24 cellular contexts compared by ENCODE assay signal in genomic region chr18:36673452-36673851, GRCh38.
DNase-seq lines count a peak whose midpoint lies in the region; ATAC-seq, FAIRE-seq and TF ChIP-seq lines count a peak whose summit lies in the region.
"Had no signal": no experiment of that assay in that cellular context is flagged by ENCODE, and none has a peak within 500 bp of the region (broad histone marks: within the 10 kb centered on the region; RNA-seq: fewer than 3 reads in every experiment).

No MANE protein-coding gene starts in this region.

- no peak overlapping the region for H3K18ac ChIP-seq in mesenchymal stem cell (ENCODE audit: low read depth in 1 of 2, low read length in 2 of 2)

- no peak overlapping the region for H4K8ac ChIP-seq in mesenchymal stem cell (ENCODE audit: low read length)

- H3K9me2 ChIP-seq in Loucy (replicated peaks; ENCODE audit: low read depth, low read length), result no peaks in the 10 kb centered on the region

- H3K4me1 Mint-ChIP-seq in CD8-positive, alpha-beta T cell (ENCODE audit: low read depth), result no peaks in the 10 kb centered on the region
- H3K4me1 Mint-ChIP-seq: neural crest cell had no signal

- H3K27me3 ChIP-seq in Loucy (ENCODE audit: insufficient read depth, low read length, poor library complexity, severe bottlenecking) (no peaks in the 10 kb centered on the region), K562 (ENCODE audit: control insufficient read depth in 2 of 2, insufficient read depth in 2 of 2, low read length in 2 of 2) (no peaks in the 10 kb centered on the region), mesenchymal stem cell (ENCODE audit: control insufficient read depth in 1 of 2, insufficient read depth in 1 of 2, low read length in 2 of 2) (no peaks in the 10 kb centered on the region)
- H3K27me3 ChIP-seq in CD8-positive, alpha-beta T cell (ENCODE audit: insufficient read depth, low read length), result peaks cover 3% of the 10 kb centered on the region
- H3K27me3 ChIP-seq: left lung, Peyer's patch had no signal

- FAIRE-seq in A549 (lab: Jason Lieb, UNC), result no peak
- no peak for FAIRE-seq in K562 (lab: Jason Lieb, UNC)

- H2BK120ac ChIP-seq in mesenchymal stem cell (ENCODE audit: low read depth, low read length), result no peak overlapping the region

- no peak for DNase-seq in A549 (ENCODE audit: low read depth in 1 of 2, low spot score in 1 of 2)
- no peak for DNase-seq in K562 (ENCODE audit: extremely low read depth in 1 of 4, low spot score in 3 of 4)
- no peak for DNase-seq in mesenchymal stem cell
- DNase-seq in NCI-H526 treated with DMSO at 0.1 percent for 48 hours (lab: John Stamatoyannopoulos, UW), result no peak
- DNase-seq in CD8-positive, alpha-beta T cell, result no peak
- DNase-seq: activated CD4-positive, CD25-positive, alpha-beta regulatory T cell treated with anti-CD3 and anti-CD28 coated beads, Interleukin-2, amount 50 U/mL, for 72 hours; activated CD8-positive, alpha-beta memory T cell treated with anti-CD3 and anti-CD28 coated beads for 24 hours; activated T-cell treated with anti-CD3 and anti-CD28 coated beads, Interleukin-2, amount 50 U/mL, for 48 hours; DMS 273 treated with DMSO at 0.1 percent for 48 hours; GDM1; GOT3; left lung; mucosa of descending colon; NCI-H1092; NCI-H2029; Peyer's patch; T1000 had no signal

- H3F3A ChIP-seq in Loucy (ENCODE audit: low read depth), result no peaks in the 10 kb centered on the region

- TF ChIP-seq POLR2A in A549 (IDR thresholded peaks at IDR 0.05; ENCODE audit: low read length) (no peak), K562 (conservative IDR thresholded peaks at IDR 0.05) (no peak)

- H3K23ac ChIP-seq in mesenchymal stem cell (ENCODE audit: low read length in 2 of 2), result no peak overlapping the region

- TF ChIP-seq CTCF in A549 (IDR thresholded peaks at IDR 0.05) (no peak), Loucy (conservative IDR thresholded peaks at IDR 0.05; ENCODE audit: low read length) (no peak), K562 (IDR thresholded peaks at IDR 0.05 in 2 of 3, conservative IDR thresholded peaks at IDR 0.05 in 1 of 3; ENCODE audit: insufficient read depth in 2 of 3, low read depth in 1 of 3, low read length in 3 of 3) (no peak)
- TF ChIP-seq CTCF in CD8-positive, alpha-beta T cell (IDR thresholded peaks at IDR 0.05), result no peak

- POLR2A ChIA-PET in A549 (lab: Yijun Ruan, JAX) (no interaction called here), K562 (lab: Yijun Ruan, JAX) (no interaction called here)
- POLR2A ChIA-PET in CD8-positive, alpha-beta T cell (lab: Charles Lee), result no interaction called here

- no peak overlapping the region for H2BK5ac ChIP-seq in mesenchymal stem cell (ENCODE audit: low read depth, low read length, poor library complexity, severe bottlenecking)

- H4K91ac ChIP-seq in mesenchymal stem cell (ENCODE audit: low read length), result no peak overlapping the region

- H3K4me2 ChIP-seq in A549 (peak overlapping the region; percentile 68), Loucy (ENCODE audit: low read depth, low read length, poor library complexity, severe bottlenecking) (no peak overlapping the region), K562 (ENCODE audit: insufficient read depth, low read length) (no peak overlapping the region), mesenchymal stem cell (ENCODE audit: low read length, poor library complexity, severe bottlenecking) (no peak overlapping the region)
- H3K4me2 ChIP-seq: KMS-11 had no signal

- H3K27ac ChIP-seq in A549, result 0 out of 6 replicates have a peak overlapping the region, but pooled peaks of 1 of the 2 experiments have one; percentile 48
- no peak overlapping the region for H3K27ac ChIP-seq in K562 (ENCODE audit: extremely low read depth, low read depth, low read length)
- H3K27ac ChIP-seq in mesenchymal stem cell (ENCODE audit: low read length, poor library complexity, severe bottlenecking), result no peak overlapping the region
- H3K27ac ChIP-seq in CD8-positive, alpha-beta T cell (ENCODE audit: low read depth, low read length), result no peak overlapping the region
- H3K27ac ChIP-seq: KMS-11, Peyer's patch had no signal

- no peak overlapping the region for H3K4ac ChIP-seq in mesenchymal stem cell (ENCODE audit: low read depth in 1 of 2, low read length in 2 of 2)

- H2BK15ac ChIP-seq in mesenchymal stem cell (ENCODE audit: low read depth, poor library complexity, severe bottlenecking), result no peak overlapping the region

- H3K79me1 ChIP-seq in mesenchymal stem cell (replicated peaks; ENCODE audit: low read length, poor library complexity, severe bottlenecking), result peaks cover 2% of the 10 kb centered on the region

- no peaks in the 10 kb centered on the region for H3K9me3 Mint-ChIP-seq in CD8-positive, alpha-beta T cell
- H3K9me3 Mint-ChIP-seq: activated naive CD4-positive, alpha-beta T cell treated with anti-CD3 and anti-CD28 coated beads, Interleukin-2, amount 50 U/mL, for 24 hours had no signal

- H3K9me1 ChIP-seq in K562 (ENCODE audit: control insufficient read depth, insufficient read depth, low read length), result no peaks in the 10 kb centered on the region

- H3K36me3 ChIP-seq in Loucy (ENCODE audit: insufficient read depth, low read length) (no peaks in the 10 kb centered on the region), K562 (ENCODE audit: control insufficient read depth, insufficient read depth, low read length) (no peaks in the 10 kb centered on the region), mesenchymal stem cell (ENCODE audit: control insufficient read depth in 1 of 2, insufficient read depth in 2 of 2, low read depth in 1 of 2, low read length in 2 of 2) (peaks cover 0 to 7% of the 10 kb centered on the region in 2 experiments)
- no peaks in the 10 kb centered on the region for H3K36me3 ChIP-seq in CD8-positive, alpha-beta T cell (ENCODE audit: insufficient read depth, low read length)
- H3K36me3 ChIP-seq: left lung, Peyer's patch had no signal

- 0 out of 3 replicates have a peak, but pooled peaks cover 3% of the 10 kb centered on the region for H3K9me3 ChIP-seq in A549
- peaks cover 7% of the 10 kb centered on the region; the same call in 1 of the 2 replicates for H3K9me3 ChIP-seq in Loucy (ENCODE audit: insufficient read depth, low read depth, low read length)
- H3K9me3 ChIP-seq in K562 (replicated peaks; ENCODE audit: control insufficient read depth, insufficient read depth, low read depth, low read length), result no peaks in the 10 kb centered on the region
- H3K9me3 ChIP-seq in mesenchymal stem cell (ENCODE audit: control insufficient read depth, low read length), result peaks cover 6% of the 10 kb centered on the region
- no peaks in the 10 kb centered on the region for H3K9me3 ChIP-seq in CD8-positive, alpha-beta T cell (ENCODE audit: low read length)
- H3K9me3 ChIP-seq: mucosa of descending colon had no signal

- H2AFZ ChIP-seq in Loucy (ENCODE audit: low read length) (0 out of 2 replicates have a peak overlapping the region, but pooled peaks have one; percentile 69), K562 (ENCODE audit: low read depth, low read length) (no peak overlapping the region), mesenchymal stem cell (ENCODE audit: low read depth, low read length) (no peak overlapping the region)

- no peak overlapping the region for H3K9ac ChIP-seq in Loucy (ENCODE audit: low read depth, low read length, poor library complexity, severe bottlenecking)
- H3K9ac ChIP-seq in K562 (ENCODE audit: insufficient read depth in 1 of 2, low read depth in 2 of 2, low read length in 2 of 2), result no peak overlapping the region
- H3K9ac ChIP-seq in mesenchymal stem cell (ENCODE audit: low read length), result peak overlapping the region; percentile 89
- H3K9ac ChIP-seq: KMS-11 had no signal

- no peak overlapping the region for H2BK12ac ChIP-seq in mesenchymal stem cell (ENCODE audit: low read length in 2 of 2)

- H3K27ac Mint-ChIP-seq in CD8-positive, alpha-beta T cell, result no peak overlapping the region
- H3K27ac Mint-ChIP-seq: activated naive CD4-positive, alpha-beta T cell treated with anti-CD3 and anti-CD28 coated beads, Interleukin-2, amount 50 U/mL, for 24 hours had no signal

- H3K36me3 Mint-ChIP-seq in CD8-positive, alpha-beta T cell, result no peaks in the 10 kb centered on the region
- H3K36me3 Mint-ChIP-seq: activated naive CD4-positive, alpha-beta T cell treated with anti-CD3 and anti-CD28 coated beads, Interleukin-2, amount 50 U/mL, for 24 hours had no signal

- peaks cover 10% of the 10 kb centered on the region; the same call in 2 of the 3 replicates for H3K4me1 ChIP-seq in A549
- H3K4me1 ChIP-seq in Loucy (ENCODE audit: insufficient read depth, low read length, poor library complexity, severe bottlenecking), result peaks cover 11% of the 10 kb centered on the region
- H3K4me1 ChIP-seq in K562 (replicated peaks in 1 of 2; ENCODE audit: control insufficient read depth in 2 of 2, insufficient read depth in 2 of 2, low read length in 2 of 2), result no peaks in the 10 kb centered on the region
- H3K4me1 ChIP-seq in mesenchymal stem cell (ENCODE audit: control insufficient read depth, insufficient read depth, low read depth, low read length), result peaks cover 2% of the 10 kb centered on the region
- H3K4me1 ChIP-seq in CD8-positive, alpha-beta T cell (ENCODE audit: insufficient read depth, low read length), result no peaks in the 10 kb centered on the region

- TF ChIP-seq EP300 in A549 (IDR thresholded peaks at IDR 0.05) (no peak), K562 (IDR thresholded peaks at IDR 0.05; ENCODE audit: low read length) (no peak)

- no peak overlapping the region for H3K4me3 Mint-ChIP-seq in CD8-positive, alpha-beta T cell
- H3K4me3 Mint-ChIP-seq: activated naive CD4-positive, alpha-beta T cell treated with anti-CD3 and anti-CD28 coated beads, Interleukin-2, amount 50 U/mL, for 24 hours; neural crest cell had no signal

- H2AK5ac ChIP-seq in mesenchymal stem cell (ENCODE audit: low read length, severe bottlenecking), result no peak overlapping the region

- WGBS in A549 (ENCODE audit: missing lambda C conversion rate), result 61% methylated on average over 3 of the region's 3 CpGs
- 0% methylated on average over 3 of the region's 3 CpGs for WGBS in K562 (ENCODE audit: insufficient coverage, low coverage, missing lambda C conversion rate)
- WGBS in mesenchymal stem cell, result 95% methylated on average over 2 of the region's 3 CpGs

- H4K20me1 ChIP-seq in Loucy (ENCODE audit: insufficient read depth, low read length, poor library complexity, severe bottlenecking) (no peaks in the 10 kb centered on the region), K562 (replicated peaks; ENCODE audit: control insufficient read depth, insufficient read depth, low read length) (no peaks in the 10 kb centered on the region)

- intact Hi-C loops in K562 (cut with micrococcal nuclease), result no loop called here
- intact Hi-C loops in CD8-positive, alpha-beta T cell (cut with DNase I, micrococcal nuclease), result no loop called here

- peaks cover 12% of the 10 kb centered on the region for H3K27me3 Mint-ChIP-seq in CD8-positive, alpha-beta T cell (ENCODE audit: low read depth)

- no peak overlapping the region for H3K14ac ChIP-seq in mesenchymal stem cell (ENCODE audit: low read length in 2 of 2)

- H3K79me2 ChIP-seq in Loucy (ENCODE audit: insufficient read depth, low read length) (no peaks in the 10 kb centered on the region), K562 (ENCODE audit: control insufficient read depth, insufficient read depth, low read length) (no peaks in the 10 kb centered on the region)

- in situ Hi-C loops in K562 (cut with MboI), result no loop called here

- TF ChIP-seq RAD21 in A549 (conservative IDR thresholded peaks at IDR 0.05 in 1 of 2, IDR thresholded peaks at IDR 0.05 in 1 of 2), result no peak
- TF ChIP-seq RAD21 in K562 (CRISPR knock-in tag; conservative IDR thresholded peaks at IDR 0.05 in 1 of 2, IDR thresholded peaks at IDR 0.05 in 1 of 2), result no peak

- H3K4me3 ChIP-seq in A549 (no peak overlapping the region), Loucy (ENCODE audit: low read length, poor library complexity, severe bottlenecking) (no peak overlapping the region), K562 (no peak overlapping the region), mesenchymal stem cell (ENCODE audit: insufficient read depth in 1 of 2, low read depth in 1 of 2, low read length in 2 of 2) (peak overlapping the region in 1 of 2 experiments; percentile 72)
- H3K4me3 ChIP-seq in CD8-positive, alpha-beta T cell (ENCODE audit: low read depth, low read length), result no peak overlapping the region
- H3K4me3 ChIP-seq: left lung, mucosa of descending colon, Peyer's patch had no signal

- ATAC-seq in A549, result no peak
- peak; percentile 32; the same call in 2 of the 3 replicates for ATAC-seq in K562
- ATAC-seq in HG02678 (IDR thresholded peaks at IDR 0.05; ENCODE audit: unreplicated experiment), result no peak
- no peak for ATAC-seq in HG02840 (IDR thresholded peaks at IDR 0.05; ENCODE audit: low FRiP score, unreplicated experiment)
- no peak for ATAC-seq in CD8-positive, alpha-beta T cell
- ATAC-seq: mucosa of descending colon, SK-N-SH treated with all-trans-retinoic acid at 6 μM for 48 hours had no signal

- no TSS peak for BruUV-seq in K562 (replicated peaks; lab: Mats Ljungman, UMichigan)

- CTCF ChIA-PET in A549 (lab: Yijun Ruan, JAX) (no interaction called here), K562 (lab: Yijun Ruan, JAX; ENCODE audit: low intra/inter-chr PET ratio) (no interaction called here)
- CTCF ChIA-PET in CD8-positive, alpha-beta T cell (lab: Charles Lee), result no interaction called here
